In the genomic region with DNA sequence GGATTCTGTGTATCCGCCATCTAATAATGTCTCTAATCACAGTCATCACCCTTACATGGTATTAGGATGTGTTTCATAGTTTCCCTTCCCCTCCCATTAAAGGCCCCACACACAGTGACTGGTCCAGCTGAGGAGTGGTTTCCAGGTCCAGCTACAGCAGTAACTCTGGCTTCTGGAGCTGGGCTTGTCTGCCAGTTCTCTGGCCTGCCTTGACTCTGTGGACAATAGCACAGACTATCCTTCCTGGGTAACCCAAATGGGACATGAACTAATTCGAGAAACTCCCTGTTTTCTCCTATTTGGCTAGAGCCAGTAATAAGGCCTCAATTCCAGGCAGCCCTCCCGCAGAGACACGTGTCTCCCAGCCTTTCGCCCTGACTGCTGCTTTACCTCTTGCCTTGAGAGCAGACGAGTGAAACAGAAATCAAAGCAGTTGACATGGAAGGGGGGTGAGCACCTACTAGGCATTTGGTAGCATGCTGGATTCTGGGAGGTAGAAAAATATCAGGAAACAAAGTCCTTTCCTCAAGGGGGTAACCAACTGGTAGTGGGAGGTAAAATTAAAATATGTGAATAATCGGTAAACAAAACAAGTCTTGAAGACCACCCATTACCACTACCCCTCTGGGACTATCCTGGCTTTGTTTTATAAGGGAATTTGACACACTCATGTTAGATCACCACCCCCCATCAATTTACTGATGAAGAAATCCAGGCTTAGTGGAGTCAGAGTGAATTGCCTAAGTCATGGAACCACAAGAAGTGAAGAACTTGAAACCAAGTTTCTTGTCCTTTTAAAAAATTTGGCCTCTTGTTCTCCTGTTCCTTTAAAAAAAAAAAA, we compare ENCODE assay signal across 9 cellular contexts. TPM values are rescaled to one million over a fixed set of nuclear protein-coding genes. Genes with fewer than 3 reads are reported as not detected.
A peak's percentile ranks its signal among the peaks of the same experiment; 100 is the strongest.
DNase-seq lines count a peak whose midpoint lies in the region; ATAC-seq and TF ChIP-seq lines count a peak whose summit lies in the region.
"Had no signal": no experiment of that assay in that cellular context is flagged by ENCODE, and none has a peak within 500 bp of the region (broad histone marks: within the 10 kb centered on the region; RNA-seq: fewer than 3 reads in every experiment).

No MANE protein-coding gene starts in this region.

- TF ChIP-seq POLR2A in NB4 (IDR thresholded peaks at IDR 0.05; ENCODE audit: extremely low read depth, insufficient read length) = no peak

- intact Hi-C loops in left colon (cut with DNase I, micrococcal nuclease) = loop anchor here in 1 of 2 donors (10.0 kb wide), 1 partner anchor 120 kb away; the partner anchor contains the start of gene REV3L

- no peaks in the 10 kb centered on the region for H3K27me3 Mint-ChIP-seq in stimulated activated memory B cell treated with anti-CD40 and anti-IgM and Interleukin-4, amounts not matched to agents 10 μg/mL and 1 μg/mL and 100 μg/mL, for 72 hours

- ATAC-seq in left colon = peak; percentile 18
- ATAC-seq in stimulated activated memory B cell treated with anti-CD40 and anti-IgM and Interleukin-4, amounts not matched to agents 10 μg/mL and 1 μg/mL and 100 μg/mL, for 72 hours = no peak
- ATAC-seq in GM18868 (IDR thresholded peaks at IDR 0.05; ENCODE audit: unreplicated experiment) = no peak

- peak overlapping the region; percentile 96 for H3K4me3 Mint-ChIP-seq in stimulated activated memory B cell treated with anti-CD40 and anti-IgM and Interleukin-4, amounts not matched to agents 10 μg/mL and 1 μg/mL and 100 μg/mL, for 72 hours

- peak; percentile 78 for DNase-seq in Daoy (ENCODE audit: low read depth)
- DNase-seq in NB4 (ENCODE audit: low read depth) = peak; percentile 73
- peak; percentile 57 for DNase-seq in cerebellar cortex (ENCODE audit: low spot score)
- DNase-seq in left colon = peak; percentile 36 to 74
- no peak for DNase-seq in DMS153 (lab: John Stamatoyannopoulos, UW)
- no peak for DNase-seq in activated CD4-positive, alpha-beta T cell treated with anti-CD3 and anti-CD28 coated beads for 4 hours

- H3K36me3 Mint-ChIP-seq in stimulated activated memory B cell treated with anti-CD40 and anti-IgM and Interleukin-4, amounts not matched to agents 10 μg/mL and 1 μg/mL and 100 μg/mL, for 72 hours = peaks cover 2% of the 10 kb centered on the region

- H3K27ac Mint-ChIP-seq in stimulated activated memory B cell treated with anti-CD40 and anti-IgM and Interleukin-4, amounts not matched to agents 10 μg/mL and 1 μg/mL and 100 μg/mL, for 72 hours = peak overlapping the region; percentile 94

- TF ChIP-seq CTCF in NB4 (IDR thresholded peaks at IDR 0.05; ENCODE audit: low read depth, low read length) = no peak

- H3K4me1 Mint-ChIP-seq in stimulated activated memory B cell treated with anti-CD40 and anti-IgM and Interleukin-4, amounts not matched to agents 10 μg/mL and 1 μg/mL and 100 μg/mL, for 72 hours = peaks cover 38% of the 10 kb centered on the region

- H3K4me3 ChIP-seq in NB4 (ENCODE audit: low read depth, low read length) = peak overlapping the region; percentile 77
- H3K4me3 ChIP-seq: SK-N-MC had no signal

- no peaks in the 10 kb centered on the region for H3K9me3 Mint-ChIP-seq in stimulated activated memory B cell treated with anti-CD40 and anti-IgM and Interleukin-4, amounts not matched to agents 10 μg/mL and 1 μg/mL and 100 μg/mL, for 72 hours

RNA-seq across cellular contexts. Expression of gene TRAF3IP2, which starts 1.2 kb away (rescaled TPM):
- 26.3 and 35.0 TPM in 2 replicates for total RNA-seq in Daoy (2014; rRNA removed; shearing (Covaris generic))
- 10 to 100 TPM; 59.3 to 62.4 TPM for total RNA-seq in left colon

Comparison
In these comparisons a context has a peak if more than half of its experiments do, and no peak if none do; other contexts are left out.
1. DNase-seq: peak in Daoy (single experiment), NB4 (single experiment), cerebellar cortex (single experiment) and left colon (2 of 2); none in DMS153 (single experiment) and activated CD4-positive, alpha-beta T cell treated with anti-CD3 and anti-CD28 coated beads for 4 hours (0 of 2).